Comparison of ENCODE assay signal across 8 cellular contexts in genomic region chr4:70183168-70183939, GRCh38. TPM values are rescaled to one million over a fixed set of nuclear protein-coding genes. Genes with fewer than 3 reads are reported as not detected.
DNase-seq lines count a peak whose midpoint lies in the region; ATAC-seq, FAIRE-seq and TF ChIP-seq lines count a peak whose summit lies in the region.

No MANE protein-coding gene starts in this region.

- H3K27me3 ChIP-seq in heart right ventricle (no peaks in the 10 kb centered on the region), H7 (ENCODE audit: control insufficient read depth, insufficient read depth, low read length) (no peaks in the 10 kb centered on the region)

- H3K27ac ChIP-seq in heart right ventricle (no peak overlapping the region), kidney (ENCODE audit: low read depth in 2 of 2, low read length in 2 of 2) (no peak overlapping the region)

- FAIRE-seq in kidney (lab: Jason Lieb, UNC), result no peak

- ATAC-seq in heart right ventricle (no peak), Right ventricle myocardium inferior (no peak), omental fat pad (ENCODE audit: low FRiP score) (no peak)

- intact Hi-C loops in heart right ventricle (cut with DNase I) (loop anchor here in 2 of 10 donors (10.0 kb wide), 1 partner anchor 499 kb away; no protein-coding TSS in a partner anchor), Right ventricle myocardium inferior (cut with DNase I) (no loop called here), kidney (cut with DNase I) (no loop called here)

- H3K4me1 ChIP-seq in heart right ventricle (no peaks in the 10 kb centered on the region), kidney (ENCODE audit: control insufficient read depth in 1 of 2, insufficient read depth in 1 of 2, low read depth in 1 of 2, low read length in 2 of 2) (no peaks in the 10 kb centered on the region)

- no peak for DNase-seq in heart right ventricle
- no peak for DNase-seq in Right ventricle myocardium inferior (ENCODE audit: missing footprints)
- peak; percentile 3 for DNase-seq in H7
- DNase-seq in LNCaP clone FGC (ENCODE audit: low read depth), result no peak
- peak; percentile 0 to 7 for DNase-seq in activated CD4-positive, alpha-beta T cell treated with anti-CD3 and anti-CD28 coated beads, Interleukin-2, amount 50 U/mL, for 48 hours
- no peak for DNase-seq in kidney
- DNase-seq in NK-92 treated with Interleukin-12 subunit alpha and Interleukin-12 subunit beta, amount 100 ng/mL, for 24 hours (lab: John Stamatoyannopoulos, UW), result no peak
- no peak for DNase-seq in omental fat pad (ENCODE audit: low spot score)

- H3K36me3 ChIP-seq in heart right ventricle (no peaks in the 10 kb centered on the region), H7 (replicated peaks; ENCODE audit: control insufficient read depth, insufficient read depth, low read length) (no peaks in the 10 kb centered on the region), kidney (ENCODE audit: control insufficient read depth in 1 of 2, insufficient read depth in 2 of 2, low read length in 2 of 2) (no peaks in the 10 kb centered on the region)

- no peak overlapping the region for H3K9ac ChIP-seq in kidney (ENCODE audit: low read length in 2 of 2)

- H3K9me3 ChIP-seq in heart right ventricle (peaks cover 0 to 5% (median 0%) of the 10 kb centered on the region in 11 donors), kidney (ENCODE audit: control insufficient read depth in 1 of 2, low read length in 2 of 2) (no peaks in the 10 kb centered on the region)

- WGBS in heart right ventricle, 2 donors, result 50 to 52% methylated on average over 6 of the region's 6 CpGs

- H3K4me3 ChIP-seq in heart right ventricle, result no peak overlapping the region
- H3K4me3 ChIP-seq in H7 (ENCODE audit: insufficient read depth, low read depth, low read length), result no peak overlapping the region
- no peak overlapping the region for H3K4me3 ChIP-seq in LNCaP clone FGC (ENCODE audit: low read depth, low read length)
- H3K4me3 ChIP-seq in kidney (ENCODE audit: low read length in 2 of 2), result no peak overlapping the region

- TF ChIP-seq CTCF in heart right ventricle (IDR thresholded peaks at IDR 0.05), result peak in 7 of 9 donors; percentile 15 to 63 (median 45)
- peak; percentile 74 for TF ChIP-seq CTCF in LNCaP clone FGC (IDR thresholded peaks at IDR 0.05; ENCODE audit: control insufficient read depth, extremely low read depth, insufficient read depth)
- TF ChIP-seq CTCF in kidney (IDR thresholded peaks at IDR 0.05; ENCODE audit: borderline replicate concordance, extremely low read depth, insufficient read depth), result peak; percentile 33
- TF ChIP-seq CTCF in omental fat pad (IDR thresholded peaks at IDR 0.05), result no peak

RNA-seq across cellular contexts. Expression of gene ODAM, which starts 12.2 kb away (rescaled TPM):
- total RNA-seq in heart right ventricle, result not detected
- polyA plus RNA-seq in heart right ventricle, result under 1 TPM in 1 of 2 donors, not detected in 1; 0.03 TPM
- not detected for total RNA-seq in Right ventricle myocardium inferior
- total RNA-seq in H7 (2014; rRNA removed; shearing (Covaris generic)), result not detected in 2 replicates
- total RNA-seq in kidney, result not detected
- 4.0 TPM for polyA plus RNA-seq in kidney (ENCODE audit: insufficient read depth, low read depth, low replicate concordance)
- total RNA-seq in omental fat pad, result not detected

RNA-seq across cellular contexts. Expression of gene PRR27, which starts 29.3 kb away (rescaled TPM):
- not detected for total RNA-seq in heart right ventricle
- not detected for polyA plus RNA-seq in heart right ventricle
- total RNA-seq in Right ventricle myocardium inferior, result not detected
- not detected in 2 replicates for total RNA-seq in H7 (2014; rRNA removed; shearing (Covaris generic))
- total RNA-seq in kidney, result not detected
- polyA plus RNA-seq in kidney (ENCODE audit: insufficient read depth, low read depth, low replicate concordance), result not detected
- total RNA-seq in omental fat pad, result not detected

RNA-seq across cellular contexts. Expression of gene FDCSP, which starts 42.6 kb away (rescaled TPM):
- total RNA-seq in heart right ventricle, result not detected
- polyA plus RNA-seq in heart right ventricle, result not detected
- total RNA-seq in Right ventricle myocardium inferior, result not detected
- total RNA-seq in H7 (2014; rRNA removed; shearing (Covaris generic)), result not detected in 2 replicates
- total RNA-seq in kidney, result 0.50 TPM
- not detected for polyA plus RNA-seq in kidney (ENCODE audit: insufficient read depth, low read depth, low replicate concordance)
- total RNA-seq in omental fat pad, result not detected

RNA-seq across cellular contexts. Expression of gene CSN3, which starts 59.0 kb away (rescaled TPM):
- total RNA-seq in heart right ventricle, result not detected
- polyA plus RNA-seq in heart right ventricle, result not detected
- total RNA-seq in Right ventricle myocardium inferior, result not detected
- total RNA-seq in H7 (2014; rRNA removed; shearing (Covaris generic)), result not detected in 2 replicates
- not detected for total RNA-seq in kidney
- polyA plus RNA-seq in kidney (ENCODE audit: insufficient read depth, low read depth, low replicate concordance), result not detected
- not detected for total RNA-seq in omental fat pad

Comparison
In these comparisons a context has a peak if more than half of its experiments do, and no peak if none do; other contexts are left out.
1. DNase-seq: peak in H7 (single experiment) and activated CD4-positive, alpha-beta T cell treated with anti-CD3 and anti-CD28 coated beads, Interleukin-2, amount 50 U/mL, for 48 hours (2 of 2); none in heart right ventricle (0 of 2), Right ventricle myocardium inferior (single experiment), LNCaP clone FGC (single experiment), kidney (single experiment), NK-92 treated with Interleukin-12 subunit alpha and Interleukin-12 subunit beta, amount 100 ng/mL, for 24 hours (single experiment) and omental fat pad (single experiment).
2. CTCF ChIP-seq: peak in heart right ventricle (7 of 9), LNCaP clone FGC (single experiment) and kidney (single experiment); none in omental fat pad (0 of 3).